In the genomic region with DNA sequence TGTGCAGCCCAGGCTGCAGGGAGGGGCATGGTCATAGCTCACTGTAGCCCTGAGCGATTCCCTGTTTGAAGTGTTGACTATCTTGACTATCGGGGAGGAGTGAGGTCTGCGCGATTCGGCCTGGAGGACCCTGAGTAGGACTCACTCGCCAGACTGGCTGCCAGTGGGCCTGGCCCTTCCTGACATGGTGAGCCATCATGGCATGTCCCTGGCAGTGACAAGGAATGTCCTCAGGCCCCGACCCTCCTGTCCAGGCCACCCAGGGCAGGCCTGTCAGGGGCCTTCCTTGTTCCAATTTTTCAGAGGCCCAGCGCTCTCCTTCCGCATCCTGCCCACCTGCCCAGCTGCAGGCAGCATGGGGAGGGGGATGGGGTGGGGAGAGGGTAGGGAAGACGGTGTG, we compare ENCODE assay signal across 24 cellular contexts. TPM values are rescaled to one million over a fixed set of nuclear protein-coding genes. Genes with fewer than 3 reads are reported as not detected.
DNase-seq lines count a peak whose midpoint lies in the region; ATAC-seq and TF ChIP-seq lines count a peak whose summit lies in the region.
"Had no signal": no experiment of that assay in that cellular context is flagged by ENCODE, and none has a peak within 500 bp of the region (broad histone marks: within the 10 kb centered on the region; RNA-seq: fewer than 3 reads in every experiment).

No MANE protein-coding gene starts in this region.

- H3K36me3 Mint-ChIP-seq in GM23338 (ENCODE audit: low read depth) (no peaks in the 10 kb centered on the region; the same call in 2 of the 3 replicates), endodermal cell (ENCODE audit: low read depth) (no peaks in the 10 kb centered on the region)
- peaks cover 3% of the 10 kb centered on the region for H3K36me3 Mint-ChIP-seq in activated T-helper 1 cell treated with anti-CD3 and anti-CD28 coated beads, Interleukin-12 subunit alpha, Interleukin-12 subunit beta, Interleukin-2, Interleukin-4 antibody, amounts not matched to agents 30 ng/mL and 10 ng/mL and 1 ng/mL, durations not matched to agents 14 hours and 24 hours and 36 hours (ENCODE audit: low read depth)

- peaks cover 18% of the 10 kb centered on the region for H3K4me1 Mint-ChIP-seq in GM23338
- H3K4me1 Mint-ChIP-seq in endodermal cell: peaks cover 2% of the 10 kb centered on the region
- peaks cover 16% of the 10 kb centered on the region for H3K4me1 Mint-ChIP-seq in activated T-helper 1 cell treated with anti-CD3 and anti-CD28 coated beads, Interleukin-12 subunit alpha, Interleukin-12 subunit beta, Interleukin-2, Interleukin-4 antibody, amounts not matched to agents 30 ng/mL and 10 ng/mL and 1 ng/mL, durations not matched to agents 14 hours and 24 hours and 36 hours (ENCODE audit: low read depth)

- intact Hi-C loops in sciatic nerve (cut with DNase I): no loop called here
- intact Hi-C loops in activated T-helper 1 cell treated with anti-CD3 and anti-CD28 coated beads, Interleukin-12 subunit alpha, Interleukin-12 subunit beta, Interleukin-2, Interleukin-4 antibody, amounts not matched to agents 30 ng/mL and 10 ng/mL and 1 ng/mL, durations not matched to agents 14 hours and 24 hours and 36 hours (cut with micrococcal nuclease): no loop called here

- H3K9me3 Mint-ChIP-seq in GM23338 (peaks cover 4% of the 10 kb centered on the region; the same call in 1 of the 3 replicates), endodermal cell (no peaks in the 10 kb centered on the region)
- H3K9me3 Mint-ChIP-seq in activated T-helper 1 cell treated with anti-CD3 and anti-CD28 coated beads, Interleukin-12 subunit alpha, Interleukin-12 subunit beta, Interleukin-2, Interleukin-4 antibody, amounts not matched to agents 30 ng/mL and 10 ng/mL and 1 ng/mL, durations not matched to agents 14 hours and 24 hours and 36 hours: no peaks in the 10 kb centered on the region
- H3K9me3 Mint-ChIP-seq: CD8-positive, alpha-beta T cell had no signal

- ATAC-seq in GM23338: no peak
- ATAC-seq in RWPE2 (ENCODE audit: low read depth): no peak
- ATAC-seq in sciatic nerve: no peak
- ATAC-seq in GM21717 (IDR thresholded peaks at IDR 0.05; ENCODE audit: unreplicated experiment): no peak
- ATAC-seq in HG02588 (IDR thresholded peaks at IDR 0.05; ENCODE audit: unreplicated experiment): no peak
- ATAC-seq: CD8-positive, alpha-beta T cell; Panc1 had no signal

- no peak overlapping the region for H3K4me2 ChIP-seq in GM23338

- peaks cover 64% of the 10 kb centered on the region for H3K27me3 Mint-ChIP-seq in GM23338 (ENCODE audit: insufficient read depth, low read depth, poor library complexity)
- peaks cover 76% of the 10 kb centered on the region for H3K27me3 Mint-ChIP-seq in endodermal cell (ENCODE audit: insufficient read depth)
- H3K27me3 Mint-ChIP-seq in activated T-helper 1 cell treated with anti-CD3 and anti-CD28 coated beads, Interleukin-12 subunit alpha, Interleukin-12 subunit beta, Interleukin-2, Interleukin-4 antibody, amounts not matched to agents 30 ng/mL and 10 ng/mL and 1 ng/mL, durations not matched to agents 14 hours and 24 hours and 36 hours (ENCODE audit: insufficient read depth): peaks cover 36% of the 10 kb centered on the region

- H3K36me3 ChIP-seq in GM23338 (ENCODE audit: insufficient read depth): no peaks in the 10 kb centered on the region
- H3K36me3 ChIP-seq in RWPE2 (ENCODE audit: low read depth): no peaks in the 10 kb centered on the region
- H3K36me3 ChIP-seq in endodermal cell (ENCODE audit: control insufficient read depth, insufficient read depth, low read length): no peaks in the 10 kb centered on the region

- H3F3A ChIP-seq in GM23338 (replicated peaks; ENCODE audit: low read depth): no peaks in the 10 kb centered on the region; the same call in 1 of the 2 replicates

- 50 to 83% methylated on average over 1 to 10 of the region's 10 CpGs for WGBS in endodermal cell (ENCODE audit: insufficient coverage in 1 of 2, insufficient read length in 1 of 2), 2 experiments

- no peak overlapping the region for H3K27ac ChIP-seq in GM23338 (ENCODE audit: low read depth)
- no peak overlapping the region for H3K27ac ChIP-seq in RWPE2 (ENCODE audit: poor library complexity, severe bottlenecking)
- no peak overlapping the region for H3K27ac ChIP-seq in endodermal cell (ENCODE audit: low read depth, low read length)
- H3K27ac ChIP-seq: RWPE1 had no signal

- DNase-seq in GM23338 (ENCODE audit: low spot score) (peak; percentile 47), RWPE2 (ENCODE audit: low spot score) (peak; percentile 65), endodermal cell (peak; percentile 59), sciatic nerve (ENCODE audit: low spot score) (peak; percentile 27)
- DNase-seq in stimulated activated naive CD4-positive, alpha-beta T cell treated with Interleukin-2 at 50 U/mL for 16 hours (lab: John Stamatoyannopoulos, UW): no peak
- no peak for DNase-seq in activated T-helper 1 cell treated with anti-CD3 and anti-CD28 coated beads, Interleukin-12 subunit alpha, Interleukin-12 subunit beta, Interleukin-2, Interleukin-4 antibody, amounts not matched to agents 30 ng/mL and 10 ng/mL and 1 ng/mL, durations not matched to agents 14 hours and 24 hours and 36 hours (ENCODE audit: low spot score)
- DNase-seq: C1 segment of cervical spinal cord; CD8-positive, alpha-beta T cell; DND-41; GOT3; NCI-H1048; NCI-H1417; NCI-H1694 treated with DMSO at 0.1 percent for 48 hours; NCI-H2081 treated with DMSO at 0.1 percent for 48 hours; NCI-H2171; NCI-H226; NCI-H510A; NCI-H69; SHP77 treated with DMSO at 0.1 percent for 48 hours had no signal

- H3K9me3 ChIP-seq in RWPE2 (ENCODE audit: severe bottlenecking) (no peaks in the 10 kb centered on the region), endodermal cell (ENCODE audit: control insufficient read depth, low read length) (no peaks in the 10 kb centered on the region)

- H3K27me3 ChIP-seq in GM23338 (ENCODE audit: insufficient read depth): peaks cover 59% of the 10 kb centered on the region
- peaks cover 24% of the 10 kb centered on the region for H3K27me3 ChIP-seq in RWPE2 (ENCODE audit: insufficient read depth, poor library complexity, severe bottlenecking)
- peaks cover 78% of the 10 kb centered on the region for H3K27me3 ChIP-seq in endodermal cell (ENCODE audit: control insufficient read depth, insufficient read depth, low read length, poor library complexity, severe bottlenecking)

- H3K4me3 Mint-ChIP-seq in GM23338 (no peak overlapping the region; the same call in 2 of the 3 replicates), endodermal cell (no peak overlapping the region)
- H3K4me3 Mint-ChIP-seq in activated T-helper 1 cell treated with anti-CD3 and anti-CD28 coated beads, Interleukin-12 subunit alpha, Interleukin-12 subunit beta, Interleukin-2, Interleukin-4 antibody, amounts not matched to agents 30 ng/mL and 10 ng/mL and 1 ng/mL, durations not matched to agents 14 hours and 24 hours and 36 hours: no peak overlapping the region

- H3K27ac Mint-ChIP-seq in GM23338: no peak overlapping the region
- no peak overlapping the region for H3K27ac Mint-ChIP-seq in endodermal cell
- no peak overlapping the region for H3K27ac Mint-ChIP-seq in activated T-helper 1 cell treated with anti-CD3 and anti-CD28 coated beads, Interleukin-12 subunit alpha, Interleukin-12 subunit beta, Interleukin-2, Interleukin-4 antibody, amounts not matched to agents 30 ng/mL and 10 ng/mL and 1 ng/mL, durations not matched to agents 14 hours and 24 hours and 36 hours
- H3K27ac Mint-ChIP-seq: CD8-positive, alpha-beta T cell had no signal

- no peak overlapping the region for H2AFZ ChIP-seq in GM23338

- TF ChIP-seq CTCF in GM23338 (conservative IDR thresholded peaks at IDR 0.05; ENCODE audit: low read depth in 2 of 2) (no peak), RWPE2 (IDR thresholded peaks at IDR 0.05; ENCODE audit: poor library complexity, severe bottlenecking) (no peak), endodermal cell (conservative IDR thresholded peaks at IDR 0.05) (no peak)

- H3K4me3 ChIP-seq in GM23338: no peak overlapping the region
- no peak overlapping the region for H3K4me3 ChIP-seq in RWPE2 (ENCODE audit: severe bottlenecking)
- no peak overlapping the region for H3K4me3 ChIP-seq in endodermal cell (ENCODE audit: low read length)

- H3K4me1 ChIP-seq in GM23338 (ENCODE audit: insufficient read depth) (peaks cover 4% of the 10 kb centered on the region; the same call in 1 of the 2 replicates), RWPE2 (ENCODE audit: insufficient read depth, poor library complexity, severe bottlenecking) (no peaks in the 10 kb centered on the region), endodermal cell (ENCODE audit: control insufficient read depth, insufficient read depth, low read length) (no peaks in the 10 kb centered on the region)

- H4K20me1 ChIP-seq in GM23338 (replicated peaks; ENCODE audit: insufficient read depth): no peaks in the 10 kb centered on the region

- no peak overlapping the region for H3K9ac ChIP-seq in endodermal cell (ENCODE audit: extremely low read depth, low read length, poor library complexity, severe bottlenecking)

- H3K9me2 ChIP-seq in GM23338 (ENCODE audit: insufficient read depth): no peaks in the 10 kb centered on the region

- no peaks in the 10 kb centered on the region for H3K79me2 ChIP-seq in GM23338 (replicated peaks; ENCODE audit: insufficient read depth)

RNA-seq across cellular contexts. Expression of gene OCA2, which starts 5.2 kb away (rescaled TPM):
- total RNA-seq in GM23338 (2014; rRNA removed; shearing (Covaris generic)): 0.39 and 0.69 TPM in 2 replicates
- polyA plus RNA-seq in GM23338 (2016; fragmentation: Nextera tagmentation; extraction: Ambion mirVana): 0.38 and 0.40 TPM in 2 replicates
- under 1 TPM; 0.29 to 0.84 TPM for total RNA-seq in endodermal cell
- 1.1 TPM for polyA plus RNA-seq in endodermal cell (2013, experiment 1 of 2)
- polyA plus RNA-seq in endodermal cell (2013, experiment 2 of 2): 0.79 TPM
- total RNA-seq in sciatic nerve: 0.98 TPM
- not detected in 2 replicates for total RNA-seq in activated T-helper 1 cell treated with anti-CD3 and anti-CD28 coated beads, Interleukin-12 subunit alpha, Interleukin-12 subunit beta, Interleukin-2, Interleukin-4 antibody, amounts not matched to agents 30 ng/mL and 10 ng/mL and 1 ng/mL, durations not matched to agents 14 hours and 24 hours and 36 hours
- total RNA-seq: CD8-positive, alpha-beta T cell; HT-29 had no signal

Comparison
In these comparisons a context has a peak if more than half of its experiments do, and no peak if none do; other contexts are left out.
1. DNase-seq: peak in GM23338 (single experiment), RWPE2 (single experiment), endodermal cell (single experiment) and sciatic nerve (single experiment); none in stimulated activated naive CD4-positive, alpha-beta T cell treated with Interleukin-2 at 50 U/mL for 16 hours (single experiment) and activated T-helper 1 cell treated with anti-CD3 and anti-CD28 coated beads, Interleukin-12 subunit alpha, Interleukin-12 subunit beta, Interleukin-2, Interleukin-4 antibody, amounts not matched to agents 30 ng/mL and 10 ng/mL and 1 ng/mL, durations not matched to agents 14 hours and 24 hours and 36 hours (single experiment).